Comparison of ENCODE assay signal across 28 cellular contexts in genomic region chr7:158056761-158057160, GRCh38.
"Had no signal": no experiment of that assay in that cellular context is flagged by ENCODE, and none has a peak within 500 bp of the region (broad histone marks: within the 10 kb centered on the region; RNA-seq: fewer than 3 reads in every experiment).

No MANE protein-coding gene starts in this region.

- H3K4me1 ChIP-seq: SJSA1 had no signal

- H3K4me3 ChIP-seq: SJSA1 had no signal

- H3K4me3 Mint-ChIP-seq: activated CD4-positive, alpha-beta T cell treated with anti-CD3 and anti-CD28 coated beads, Interleukin-2, amount 10 ng/mL, durations not matched to agents 24 days and 14 days; activated CD8-positive, alpha-beta T cell treated with anti-CD3 and anti-CD28 coated beads for 36 hours; activated naive CD4-positive, alpha-beta T cell treated with anti-CD3 and anti-CD28 coated beads, Interleukin-2, amount 10 ng/mL, durations not matched to agents 7 days and 5 days; activated naive CD8-positive, alpha-beta T cell; activated naive CD8-positive, alpha-beta T cell treated with anti-CD3 and anti-CD28 coated beads, Interleukin-2, amount 50 U/mL, for 24 hours; activated T-cell treated with anti-CD3 and anti-CD28 coated beads, Interleukin-2, amount 50 U/mL, for 4 hours; activated T-helper 1 cell treated with anti-CD3 and anti-CD28 coated beads, Interleukin-12 subunit alpha, Interleukin-12 subunit beta, Interleukin-2, Interleukin-4 antibody, amounts not matched to agents 30 ng/mL and 10 ng/mL and 1 ng/mL, durations not matched to agents 14 hours and 24 hours and 36 hours; brain; T-helper 1 cell treated with Interleukin-12 subunit alpha and Interleukin-12 subunit beta and Interleukin-4 antibody, amounts not matched to agents 30 μg/mL and 1 μg/mL, for 36 hours; T-helper 2 cell treated with Interferon-gamma antibody and Interleukin-4, amounts not matched to agents 5 μg/mL and 100 μg/mL, for 36 hours had no signal

- H3K27ac Mint-ChIP-seq: activated CD4-positive, alpha-beta T cell treated with anti-CD3 and anti-CD28 coated beads, Interleukin-2, amount 10 ng/mL, durations not matched to agents 24 days and 14 days; activated CD8-positive, alpha-beta T cell treated with anti-CD3 and anti-CD28 coated beads for 36 hours; activated naive CD4-positive, alpha-beta T cell treated with anti-CD3 and anti-CD28 coated beads, Interleukin-2, amount 10 ng/mL, durations not matched to agents 7 days and 5 days; activated naive CD8-positive, alpha-beta T cell; activated naive CD8-positive, alpha-beta T cell treated with anti-CD3 and anti-CD28 coated beads, Interleukin-2, amount 50 U/mL, for 24 hours; activated T-helper 1 cell treated with anti-CD3 and anti-CD28 coated beads, Interleukin-12 subunit alpha, Interleukin-12 subunit beta, Interleukin-2, Interleukin-4 antibody, amounts not matched to agents 30 ng/mL and 10 ng/mL and 1 ng/mL, durations not matched to agents 14 hours and 24 hours and 36 hours; T-helper 1 cell treated with Interleukin-12 subunit alpha and Interleukin-12 subunit beta and Interleukin-4 antibody, amounts not matched to agents 30 μg/mL and 1 μg/mL, for 36 hours; T-helper 2 cell treated with Interferon-gamma antibody and Interleukin-4, amounts not matched to agents 5 μg/mL and 100 μg/mL, for 36 hours had no signal

- DNase-seq: activated CD4-positive, alpha-beta T cell treated with anti-CD3 and anti-CD28 coated beads, Interleukin-2, amount 10 ng/mL, durations not matched to agents 24 days and 14 days; activated CD4-positive, alpha-beta T cell treated with anti-CD3 and anti-CD28 coated beads, Interleukin-2, amount 50 U/mL, for 4 hours; activated CD8-positive, alpha-beta T cell treated with anti-CD3 and anti-CD28 coated beads for 36 hours; activated gamma-delta T cell treated with Interleukin-2 at 50 U/mL for 16 hours; activated naive CD4-positive, alpha-beta T cell treated with anti-CD3 and anti-CD28 coated beads, Interleukin-2, amount 10 ng/mL, durations not matched to agents 7 days and 5 days; activated naive CD8-positive, alpha-beta T cell treated with anti-CD3 and anti-CD28 coated beads, Interleukin-2, amount 50 U/mL, for 24 hours; activated T-cell treated with anti-CD3 and anti-CD28 coated beads, Interleukin-2, amount 50 U/mL, for 4 hours; anterior cingulate cortex; central memory CD4-positive, alpha-beta T cell; Karpas-422; KBM-7; NCI-H1105; NCI-H1417 treated with DMSO at 0.1 percent for 48 hours; NCI-H1694; NCI-H1930; NCI-H2081 treated with DMSO at 0.1 percent for 48 hours; NCI-H226; NCI-H446 treated with DMSO at 0.1 percent for 48 hours; NCI-H524; SHP77 treated with DMSO at 0.1 percent for 48 hours; SK-N-SH had no signal

- ATAC-seq: activated CD8-positive, alpha-beta T cell treated with anti-CD3 and anti-CD28 coated beads for 36 hours; activated naive CD8-positive, alpha-beta T cell treated with anti-CD3 and anti-CD28 coated beads, Interleukin-2, amount 50 U/mL, for 24 hours; activated T-cell treated with anti-CD3 and anti-CD28 coated beads, Interleukin-2, amount 50 U/mL, for 4 hours; Panc1 had no signal

- H3K4me1 Mint-ChIP-seq: activated CD4-positive, alpha-beta T cell treated with anti-CD3 and anti-CD28 coated beads, Interleukin-2, amount 10 ng/mL, durations not matched to agents 24 days and 14 days; activated naive CD4-positive, alpha-beta T cell treated with anti-CD3 and anti-CD28 coated beads, Interleukin-2, amount 10 ng/mL, durations not matched to agents 7 days and 5 days; activated naive CD8-positive, alpha-beta T cell treated with anti-CD3 and anti-CD28 coated beads, Interleukin-2, amount 50 U/mL, for 24 hours had no signal

- H3K9me3 Mint-ChIP-seq: activated CD8-positive, alpha-beta T cell treated with anti-CD3 and anti-CD28 coated beads for 36 hours; activated naive CD8-positive, alpha-beta T cell treated with anti-CD3 and anti-CD28 coated beads, Interleukin-2, amount 50 U/mL, for 24 hours; activated T-cell treated with anti-CD3 and anti-CD28 coated beads, Interleukin-2, amount 50 U/mL, for 4 hours; activated T-helper 1 cell treated with anti-CD3 and anti-CD28 coated beads, Interleukin-12 subunit alpha, Interleukin-12 subunit beta, Interleukin-2, Interleukin-4 antibody, amounts not matched to agents 30 ng/mL and 10 ng/mL and 1 ng/mL, durations not matched to agents 14 hours and 24 hours and 36 hours had no signal

- H3K27me3 ChIP-seq: SJSA1 had no signal

- H3K27ac ChIP-seq: SJSA1 had no signal

- H3K36me3 ChIP-seq: SJSA1 had no signal

- H3K27me3 Mint-ChIP-seq: activated CD4-positive, alpha-beta T cell treated with anti-CD3 and anti-CD28 coated beads, Interleukin-2, amount 10 ng/mL, durations not matched to agents 24 days and 14 days; activated CD8-positive, alpha-beta T cell treated with anti-CD3 and anti-CD28 coated beads for 36 hours; activated naive CD4-positive, alpha-beta T cell treated with anti-CD3 and anti-CD28 coated beads, Interleukin-2, amount 10 ng/mL, durations not matched to agents 7 days and 5 days; activated naive CD8-positive, alpha-beta T cell treated with anti-CD3 and anti-CD28 coated beads, Interleukin-2, amount 50 U/mL, for 24 hours had no signal

- H3K36me3 Mint-ChIP-seq: activated naive CD4-positive, alpha-beta T cell treated with anti-CD3 and anti-CD28 coated beads, Interleukin-2, amount 10 ng/mL, durations not matched to agents 7 days and 5 days; activated naive CD8-positive, alpha-beta T cell had no signal
